Comparison of ENCODE assay signal across 1 cellular context in the genomic region with DNA sequence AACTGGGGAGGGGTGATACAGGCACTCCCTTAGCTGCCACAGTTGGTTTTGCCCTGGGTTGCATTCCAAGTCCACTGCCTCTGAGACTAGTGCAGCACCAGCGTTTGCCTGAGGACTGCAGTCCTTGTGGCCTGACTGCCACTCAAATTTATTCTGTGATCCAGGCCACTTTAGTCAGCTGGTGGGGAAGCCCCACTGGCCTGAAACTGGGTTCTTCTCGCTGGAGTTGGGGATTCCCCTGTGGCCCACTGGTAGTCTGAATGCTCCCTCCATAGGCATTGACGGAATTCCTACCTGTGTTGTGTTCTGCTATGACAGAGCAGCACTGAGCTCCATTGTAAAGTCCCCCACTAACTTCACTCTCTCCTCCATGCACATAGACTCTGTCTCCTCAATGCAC.
TF ChIP-seq lines count a peak whose summit lies in the region.

No MANE protein-coding gene starts in this region.

TF ChIP-seq in GM12878, 131 proteins besides CTCF, POLR2A, EP300 and RAD21 (continued from another document):
- TF ChIP-seq, protein P1, sequence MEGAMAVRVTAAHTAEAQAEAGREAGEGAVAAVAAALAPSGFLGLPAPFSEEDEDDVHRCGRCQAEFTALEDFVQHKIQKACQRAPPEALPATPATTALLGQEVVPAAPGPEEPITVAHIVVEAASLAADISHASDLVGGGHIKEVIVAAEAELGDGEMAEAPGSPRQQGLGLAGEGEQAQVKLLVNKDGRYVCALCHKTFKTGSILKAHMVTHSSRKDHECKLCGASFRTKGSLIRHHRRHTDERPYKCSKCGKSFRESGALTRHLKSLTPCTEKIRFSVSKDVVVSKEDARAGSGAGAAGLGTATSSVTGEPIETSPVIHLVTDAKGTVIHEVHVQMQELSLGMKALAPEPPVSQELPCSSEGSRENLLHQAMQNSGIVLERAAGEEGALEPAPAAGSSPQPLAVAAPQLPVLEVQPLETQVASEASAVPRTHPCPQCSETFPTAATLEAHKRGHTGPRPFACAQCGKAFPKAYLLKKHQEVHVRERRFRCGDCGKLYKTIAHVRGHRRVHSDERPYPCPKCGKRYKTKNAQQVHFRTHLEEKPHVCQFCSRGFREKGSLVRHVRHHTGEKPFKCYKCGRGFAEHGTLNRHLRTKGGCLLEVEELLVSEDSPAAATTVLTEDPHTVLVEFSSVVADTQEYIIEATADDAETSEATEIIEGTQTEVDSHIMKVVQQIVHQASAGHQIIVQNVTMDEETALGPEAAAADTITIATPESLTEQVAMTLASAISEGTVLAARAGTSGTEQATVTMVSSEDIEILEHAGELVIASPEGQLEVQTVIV (IDR thresholded peaks at IDR 0.05; ENCODE audit: borderline replicate concordance, partially characterized antibody): no peak
